In the genomic region with DNA sequence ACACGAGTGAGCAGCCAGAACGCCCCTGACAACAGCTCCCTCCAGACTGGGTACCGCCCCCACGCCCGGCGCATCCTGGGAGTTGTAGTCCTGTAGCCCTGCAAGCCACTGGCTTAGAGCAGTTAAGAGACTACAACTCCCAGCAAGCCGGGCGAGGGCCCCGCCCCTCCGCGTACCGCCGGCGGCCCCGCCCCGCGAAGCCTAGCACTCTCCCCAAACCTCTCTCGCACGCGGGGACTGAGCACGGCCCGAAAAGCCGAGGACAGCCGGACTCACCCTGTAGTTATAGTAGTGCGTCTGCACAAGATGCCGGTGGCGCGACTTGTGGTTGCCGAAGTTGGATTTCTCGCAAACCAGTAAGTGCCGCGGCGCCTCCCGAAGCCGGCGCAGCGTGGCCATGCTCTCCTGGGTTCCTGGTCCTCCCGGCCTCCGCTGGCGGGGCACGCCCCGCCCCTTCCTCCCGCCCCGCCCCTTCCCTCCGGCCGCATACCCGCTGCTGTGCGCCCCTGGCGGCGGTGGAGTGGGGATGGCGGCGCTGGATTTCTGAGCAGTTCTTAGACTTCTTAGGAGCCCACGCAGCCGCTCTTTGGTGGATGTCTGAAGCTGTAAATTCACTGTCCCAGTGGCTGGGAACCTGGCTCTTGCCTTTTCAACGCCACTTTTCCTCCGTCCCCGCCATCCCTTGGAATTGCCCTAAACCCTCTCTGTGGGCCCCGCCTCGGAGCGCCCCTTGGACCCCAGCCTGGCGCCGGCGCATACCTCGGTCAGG, we compare ENCODE assay signal across 8 cellular contexts. TPM values are rescaled to one million over a fixed set of nuclear protein-coding genes. Genes with fewer than 3 reads are reported as not detected.
DNase-seq lines count a peak whose midpoint lies in the region; ATAC-seq and TF ChIP-seq lines count a peak whose summit lies in the region.

A gene with protein sequence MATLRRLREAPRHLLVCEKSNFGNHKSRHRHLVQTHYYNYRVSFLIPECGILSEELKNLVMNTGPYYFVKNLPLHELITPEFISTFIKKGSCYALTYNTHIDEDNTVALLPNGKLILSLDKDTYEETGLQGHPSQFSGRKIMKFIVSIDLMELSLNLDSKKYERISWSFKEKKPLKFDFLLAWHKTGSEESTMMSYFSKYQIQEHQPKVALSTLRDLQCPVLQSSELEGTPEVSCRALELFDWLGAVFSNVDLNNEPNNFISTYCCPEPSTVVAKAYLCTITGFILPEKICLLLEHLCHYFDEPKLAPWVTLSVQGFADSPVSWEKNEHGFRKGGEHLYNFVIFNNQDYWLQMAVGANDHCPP (minus strand): TSS at position 434 of the 769 bp plus-strand sequence. CDS start 35 bp downstream, at position 399.

- no peaks in the 10 kb centered on the region for H3K9me3 ChIP-seq in spleen

- H3K4me3 ChIP-seq in cardiac fibroblast (replicated peaks in 1 of 2; ENCODE audit: low read depth in 2 of 2, low read length in 2 of 2), result peak within 1 kb of the TSS; percentile 81 to 82
- peak within 1 kb of the TSS; percentile 74 to 98 (median 93) for H3K4me3 ChIP-seq in spleen

- TF ChIP-seq CTCF in WTC11 (IDR thresholded peaks at IDR 0.05), result peak; percentile 59; the same call in 1 of the 2 replicates
- peak; percentile 75 for TF ChIP-seq CTCF in cardiac fibroblast (IDR thresholded peaks at IDR 0.05; ENCODE audit: low read depth, low read length)
- TF ChIP-seq CTCF in spleen (IDR thresholded peaks at IDR 0.05 in 8 of 11, conservative IDR thresholded peaks at IDR 0.05 in 3 of 11), result peak; percentile 77 to 97 (median 94)

- POLR2A ChIA-PET in WTC11 (lab: Charles Lee), result interaction anchor here (0.7 to 1.3 kb wide), 2 partner anchors 29 to 190 kb away, joined by 3 to 4 read pairs; no protein-coding TSS in a partner anchor

- peaks cover 0 to 24% (median 10%) of the 10 kb centered on the region in 6 donors for H3K4me1 ChIP-seq in spleen

- H3K27me3 Mint-ChIP-seq in WTC11 (ENCODE audit: low read depth) (no peaks in the 10 kb centered on the region), immature natural killer cell (ENCODE audit: low read depth in 3 of 3) (peaks cover 0 to 3% (median 0%) of the 10 kb centered on the region in 3 donors)

- intact Hi-C loops in spleen (cut with DNase I; ENCODE audit: low total_unique reads), result loop anchor here (10.0 kb wide), 1 partner anchor 229 kb away; a partner anchor contains a TSS

- H3K4me3 Mint-ChIP-seq in WTC11 (peak within 1 kb of the TSS; percentile 89), immature natural killer cell (peak within 1 kb of the TSS; percentile 91 to 94 (median 94))

- peak in 1 of 3 donors; percentile 30 for TF ChIP-seq POLR2A in spleen (IDR thresholded peaks at IDR 0.05)

- H3K9me3 Mint-ChIP-seq in WTC11 (no peaks in the 10 kb centered on the region), immature natural killer cell (no peaks in the 10 kb centered on the region)

- peak; percentile 97 for DNase-seq in AG08395 (ENCODE audit: low spot score)
- DNase-seq in NCI-H2196 treated with DMSO at 0.1 percent for 48 hours (lab: John Stamatoyannopoulos, UW; ENCODE audit: unreplicated experiment), result peak; percentile 92
- peak; percentile 99 for DNase-seq in WTC11 (ENCODE audit: low spot score)
- peak; percentile 97 to 98 for DNase-seq in cardiac fibroblast (ENCODE audit: low read depth in 2 of 2)
- DNase-seq in immature natural killer cell, result peak; percentile 98 to 99 (median 98)
- peak; percentile 99 for DNase-seq in spleen

- ATAC-seq in GM18873 (IDR thresholded peaks at IDR 0.05; ENCODE audit: low FRiP score, unreplicated experiment), result peak; percentile 93
- ATAC-seq in HG03139 (IDR thresholded peaks at IDR 0.05; ENCODE audit: unreplicated experiment), result peak; percentile 93
- ATAC-seq in WTC11, result peak; percentile 96

- H3K36me3 Mint-ChIP-seq in WTC11, result peaks cover 10% of the 10 kb centered on the region; the same call in 1 of the 2 replicates
- H3K36me3 Mint-ChIP-seq in immature natural killer cell, result peaks cover 0 to 8% (median 0%) of the 10 kb centered on the region in 3 donors

- H3K36me3 ChIP-seq in spleen, result peaks cover 0 to 33% (median 13%) of the 10 kb centered on the region in 6 donors

- no peaks in the 10 kb centered on the region for H3K27me3 ChIP-seq in spleen (replicated peaks in 1 of 7)

- H3K4me1 Mint-ChIP-seq in WTC11 (peaks cover 4% of the 10 kb centered on the region), immature natural killer cell (peaks cover 12 to 27% of the 10 kb centered on the region in 2 donors)

- peak within 1 kb of the TSS; percentile 76 to 94 (median 92) for H3K27ac ChIP-seq in spleen

- WGBS in spleen, 5 donors, result 0 to 1% (median 1%) methylated on average over 10 to 64 of the region's 64 CpGs

- H3K27ac Mint-ChIP-seq in WTC11 (peak within 1 kb of the TSS; percentile 94), immature natural killer cell (peak within 1 kb of the TSS; percentile 83 to 94 (median 91))

- CTCF ChIA-PET in WTC11 (lab: Charles Lee), result interaction anchor here (0.6 to 2.0 kb wide), 17 partner anchors 11 to 591 kb away, joined by 3 to 20 read pairs (median 4); no protein-coding TSS in a partner anchor

TF ChIP-seq in WTC11, 78 proteins besides CTCF, POLR2A, EP300 and RAD21 (continues in another document):
- TF ChIP-seq NFATC4 (CRISPR knock-in tag; IDR thresholded peaks at IDR 0.05) (no peak), TEAD1 (CRISPR knock-in tag; IDR thresholded peaks at IDR 0.05) (peak; percentile 91), GRHL2 (CRISPR knock-in tag; IDR thresholded peaks at IDR 0.05; ENCODE audit: insufficient replicate concordance, severe bottlenecking) (no peak), ZBTB21 (CRISPR knock-in tag; IDR thresholded peaks at IDR 0.05; ENCODE audit: borderline replicate concordance) (no peak), GABPB1 (CRISPR knock-in tag; IDR thresholded peaks at IDR 0.05) (no peak; the same call in 1 of the 2 replicates), PRRX2 (CRISPR knock-in tag; IDR thresholded peaks at IDR 0.05) (no peak), NR1H2 (CRISPR knock-in tag; IDR thresholded peaks at IDR 0.05) (no peak), ZNF396 (CRISPR knock-in tag; IDR thresholded peaks at IDR 0.05; ENCODE audit: borderline replicate concordance) (no peak), ELF4 (CRISPR knock-in tag; IDR thresholded peaks at IDR 0.05; ENCODE audit: low read depth) (no peak)
- TF ChIP-seq, protein P1, sequence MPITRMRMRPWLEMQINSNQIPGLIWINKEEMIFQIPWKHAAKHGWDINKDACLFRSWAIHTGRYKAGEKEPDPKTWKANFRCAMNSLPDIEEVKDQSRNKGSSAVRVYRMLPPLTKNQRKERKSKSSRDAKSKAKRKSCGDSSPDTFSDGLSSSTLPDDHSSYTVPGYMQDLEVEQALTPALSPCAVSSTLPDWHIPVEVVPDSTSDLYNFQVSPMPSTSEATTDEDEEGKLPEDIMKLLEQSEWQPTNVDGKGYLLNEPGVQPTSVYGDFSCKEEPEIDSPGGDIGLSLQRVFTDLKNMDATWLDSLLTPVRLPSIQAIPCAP (CRISPR knock-in tag; IDR thresholded peaks at IDR 0.05), result 0 out of 2 replicates have a peak, but pooled peaks have one; percentile 50
- TF ChIP-seq, protein P2, sequence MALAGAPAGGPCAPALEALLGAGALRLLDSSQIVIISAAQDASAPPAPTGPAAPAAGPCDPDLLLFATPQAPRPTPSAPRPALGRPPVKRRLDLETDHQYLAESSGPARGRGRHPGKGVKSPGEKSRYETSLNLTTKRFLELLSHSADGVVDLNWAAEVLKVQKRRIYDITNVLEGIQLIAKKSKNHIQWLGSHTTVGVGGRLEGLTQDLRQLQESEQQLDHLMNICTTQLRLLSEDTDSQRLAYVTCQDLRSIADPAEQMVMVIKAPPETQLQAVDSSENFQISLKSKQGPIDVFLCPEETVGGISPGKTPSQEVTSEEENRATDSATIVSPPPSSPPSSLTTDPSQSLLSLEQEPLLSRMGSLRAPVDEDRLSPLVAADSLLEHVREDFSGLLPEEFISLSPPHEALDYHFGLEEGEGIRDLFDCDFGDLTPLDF (CRISPR knock-in tag; IDR thresholded peaks at IDR 0.05), result no peak
- TF ChIP-seq, protein P3, sequence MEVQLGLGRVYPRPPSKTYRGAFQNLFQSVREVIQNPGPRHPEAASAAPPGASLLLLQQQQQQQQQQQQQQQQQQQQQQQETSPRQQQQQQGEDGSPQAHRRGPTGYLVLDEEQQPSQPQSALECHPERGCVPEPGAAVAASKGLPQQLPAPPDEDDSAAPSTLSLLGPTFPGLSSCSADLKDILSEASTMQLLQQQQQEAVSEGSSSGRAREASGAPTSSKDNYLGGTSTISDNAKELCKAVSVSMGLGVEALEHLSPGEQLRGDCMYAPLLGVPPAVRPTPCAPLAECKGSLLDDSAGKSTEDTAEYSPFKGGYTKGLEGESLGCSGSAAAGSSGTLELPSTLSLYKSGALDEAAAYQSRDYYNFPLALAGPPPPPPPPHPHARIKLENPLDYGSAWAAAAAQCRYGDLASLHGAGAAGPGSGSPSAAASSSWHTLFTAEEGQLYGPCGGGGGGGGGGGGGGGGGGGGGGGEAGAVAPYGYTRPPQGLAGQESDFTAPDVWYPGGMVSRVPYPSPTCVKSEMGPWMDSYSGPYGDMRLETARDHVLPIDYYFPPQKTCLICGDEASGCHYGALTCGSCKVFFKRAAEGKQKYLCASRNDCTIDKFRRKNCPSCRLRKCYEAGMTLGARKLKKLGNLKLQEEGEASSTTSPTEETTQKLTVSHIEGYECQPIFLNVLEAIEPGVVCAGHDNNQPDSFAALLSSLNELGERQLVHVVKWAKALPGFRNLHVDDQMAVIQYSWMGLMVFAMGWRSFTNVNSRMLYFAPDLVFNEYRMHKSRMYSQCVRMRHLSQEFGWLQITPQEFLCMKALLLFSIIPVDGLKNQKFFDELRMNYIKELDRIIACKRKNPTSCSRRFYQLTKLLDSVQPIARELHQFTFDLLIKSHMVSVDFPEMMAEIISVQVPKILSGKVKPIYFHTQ (CRISPR knock-in tag; IDR thresholded peaks at IDR 0.05), result no peak
- TF ChIP-seq, protein P4, sequence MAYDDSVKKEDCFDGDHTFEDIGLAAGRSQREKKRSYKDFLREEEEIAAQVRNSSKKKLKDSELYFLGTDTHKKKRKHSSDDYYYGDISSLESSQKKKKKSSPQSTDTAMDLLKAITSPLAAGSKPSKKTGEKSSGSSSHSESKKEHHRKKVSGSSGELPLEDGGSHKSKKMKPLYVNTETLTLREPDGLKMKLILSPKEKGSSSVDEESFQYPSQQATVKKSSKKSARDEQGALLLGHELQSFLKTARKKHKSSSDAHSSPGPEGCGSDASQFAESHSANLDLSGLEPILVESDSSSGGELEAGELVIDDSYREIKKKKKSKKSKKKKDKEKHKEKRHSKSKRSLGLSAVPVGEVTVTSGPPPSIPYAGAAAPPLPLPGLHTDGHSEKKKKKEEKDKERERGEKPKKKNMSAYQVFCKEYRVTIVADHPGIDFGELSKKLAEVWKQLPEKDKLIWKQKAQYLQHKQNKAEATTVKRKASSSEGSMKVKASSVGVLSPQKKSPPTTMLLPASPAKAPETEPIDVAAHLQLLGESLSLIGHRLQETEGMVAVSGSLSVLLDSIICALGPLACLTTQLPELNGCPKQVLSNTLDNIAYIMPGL (CRISPR knock-in tag; IDR thresholded peaks at IDR 0.05), result peak; percentile 79

RNA-seq across cellular contexts. Expression of the gene that starts here (rescaled TPM):
- total RNA-seq in WTC11 (2021), result 10.1 to 12.2 TPM (median 10.9 TPM) in 3 replicates
- polyA plus RNA-seq in immature natural killer cell, result 1 to 10 TPM; 6.9 to 8.8 (median 8.3) TPM
- total RNA-seq in spleen, result 10 to 100 TPM in 1 of 7 donors, 1 to 10 TPM in 6; 5.3 to 16.6 (median 8.0) TPM
- polyA plus RNA-seq in spleen, result 1 to 10 TPM; 4.2 to 9.9 (median 9.5) TPM

Comparison
In these comparisons a context has a peak if more than half of its experiments do, and no peak if none do; other contexts are left out.
1. Peak in every context shown above with its lines: DNase-seq, ATAC-seq, H3K4me3 ChIP-seq and H3K27ac ChIP-seq.